ENCODE assay signal across 22 cellular contexts in the genomic region with DNA sequence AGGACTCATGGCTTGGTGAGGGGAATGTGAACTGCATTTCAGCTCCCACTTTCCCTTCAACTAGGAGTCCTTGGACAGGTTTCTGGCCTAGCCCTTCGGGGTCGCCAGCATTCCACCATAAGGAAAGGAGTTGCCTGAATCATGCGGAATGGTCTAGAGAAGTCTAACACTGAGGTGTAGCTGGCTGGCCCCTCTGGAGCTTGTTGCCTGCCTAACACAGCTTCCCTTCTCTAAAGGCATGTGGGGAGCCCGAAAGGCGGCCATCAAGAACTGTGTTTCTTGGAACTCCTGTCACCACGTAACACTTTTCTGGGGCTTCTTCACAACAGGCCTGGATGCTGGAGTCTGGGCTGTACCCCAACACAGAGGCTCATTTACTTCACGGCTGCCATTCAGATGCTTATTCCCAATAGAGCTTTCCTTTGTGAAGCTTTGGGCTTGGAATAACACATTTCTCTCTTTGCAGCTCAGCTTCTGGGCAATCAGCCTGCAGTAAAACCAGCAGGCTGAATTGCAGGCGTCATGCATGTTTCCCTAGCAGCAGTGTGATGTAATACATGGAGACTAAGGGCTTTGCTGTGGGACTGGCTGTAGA. TPM values are rescaled to one million over a fixed set of nuclear protein-coding genes. Genes with fewer than 3 reads are reported as not detected.
"Had no signal": no experiment of that assay in that cellular context is flagged by ENCODE, and none has a peak within 500 bp of the region (broad histone marks: within the 10 kb centered on the region; RNA-seq: fewer than 3 reads in every experiment).

No MANE protein-coding gene starts in this region.

- H3K27me3 Mint-ChIP-seq: activated B cell treated with CpG ODN at 0.5 μM for 24 hours had no signal

- H3K4me1 Mint-ChIP-seq: activated B cell treated with CpG ODN at 0.5 μM for 24 hours; activated naive CD8-positive, alpha-beta T cell treated with anti-CD3 and anti-CD28 coated beads for 36 hours; endodermal cell; neural crest cell had no signal

- DNase-seq: activated B cell treated with CpG ODN at 0.5 μM for 24 hours; activated CD4-positive, alpha-beta T cell treated with anti-CD3 and anti-CD28 coated beads for 48 hours; activated CD8-positive, alpha-beta memory T cell treated with anti-CD3 and anti-CD28 coated beads, Interleukin-2, amount 50 U/mL, for 48 hours; activated naive CD8-positive, alpha-beta T cell treated with anti-CD3 and anti-CD28 coated beads for 36 hours; activated T-cell treated with anti-CD3 and anti-CD28 coated beads, Interleukin-2, amount 50 U/mL, for 72 hours; aorta; endodermal cell; erythroblast; kidney glomerular epithelial cell; retina; stimulated activated CD4-positive, alpha-beta T cell treated with anti-CD3 and anti-CD28 coated beads, Interleukin-4, amount 100 ng/mL, for 1 hour; stimulated activated naive CD4-positive, alpha-beta T cell; SW 1271 had no signal

- H3K4me3 Mint-ChIP-seq: activated B cell treated with CpG ODN at 0.5 μM for 24 hours; activated naive CD8-positive, alpha-beta T cell treated with anti-CD3 and anti-CD28 coated beads for 36 hours; activated T-cell treated with anti-CD3 and anti-CD28 coated beads, Interleukin-2, amount 50 U/mL, for 72 hours; endodermal cell; neural crest cell had no signal

- H3K27ac Mint-ChIP-seq: activated B cell treated with CpG ODN at 0.5 μM for 24 hours; activated naive CD8-positive, alpha-beta T cell treated with anti-CD3 and anti-CD28 coated beads for 36 hours; activated T-cell treated with anti-CD3 and anti-CD28 coated beads, Interleukin-2, amount 50 U/mL, for 72 hours; endodermal cell had no signal

- H3K9me3 Mint-ChIP-seq: activated B cell treated with CpG ODN at 0.5 μM for 24 hours; activated naive CD8-positive, alpha-beta T cell treated with anti-CD3 and anti-CD28 coated beads for 36 hours; activated T-cell treated with anti-CD3 and anti-CD28 coated beads, Interleukin-2, amount 50 U/mL, for 72 hours; neural crest cell had no signal

- ATAC-seq: activated T-cell treated with anti-CD3 and anti-CD28 coated beads, Interleukin-2, amount 50 U/mL, for 72 hours had no signal

- H3K36me3 Mint-ChIP-seq: activated naive CD8-positive, alpha-beta T cell treated with anti-CD3 and anti-CD28 coated beads for 36 hours had no signal

RNA-seq across cellular contexts. Expression of a gene that starts 5.3 kb away (rescaled TPM):
- total RNA-seq: activated B cell treated with CpG ODN at 0.5 μM for 24 hours; activated naive CD8-positive, alpha-beta T cell treated with anti-CD3 and anti-CD28 coated beads for 36 hours; chondrocyte; dermis microvascular lymphatic vessel endothelial cell; glomerular endothelial cell; myocyte; subcutaneous adipose tissue had no signal

RNA-seq across cellular contexts. Expression of a gene that starts 55.6 kb away (rescaled TPM):
- total RNA-seq: activated B cell treated with CpG ODN at 0.5 μM for 24 hours; activated naive CD8-positive, alpha-beta T cell treated with anti-CD3 and anti-CD28 coated beads for 36 hours; activated T-cell treated with anti-CD3 and anti-CD28 coated beads, Interleukin-2, amount 50 U/mL, for 72 hours; aorta; chondrocyte; dermis microvascular lymphatic vessel endothelial cell; endodermal cell; glomerular endothelial cell; liver; myocyte; neural crest cell; skeletal muscle tissue; subcutaneous adipose tissue; T-helper 2 cell treated with Interferon-gamma antibody and Interleukin-4, amounts not matched to agents 100 ng/mL and 5 ng/mL, for 36 hours had no signal
